23 cellular contexts compared by ENCODE assay signal in genomic region chr22:26893711-26894110, GRCh38.
DNase-seq lines count a peak whose midpoint lies in the region; ATAC-seq and TF ChIP-seq lines count a peak whose summit lies in the region.
"Had no signal": no experiment of that assay in that cellular context is flagged by ENCODE, and none has a peak within 500 bp of the region (broad histone marks: within the 10 kb centered on the region; RNA-seq: fewer than 3 reads in every experiment).

No MANE protein-coding gene starts in this region.

- DNase-seq in lung (ENCODE audit: low spot score) (peak; percentile 3), GM19240 (ENCODE audit: insufficient read length, low spot score) (no peak), T1000 (lab: John Stamatoyannopoulos, UW) (no peak)
- DNase-seq in activated CD4-positive, alpha-beta T cell treated with anti-CD3 and anti-CD28 coated beads for 4 hours: no peak
- DNase-seq: activated B cell treated with CpG ODN at 0.5 μM for 24 hours; activated T-cell treated with anti-CD3 and anti-CD28 coated beads, Interleukin-2, amount 50 U/mL, for 72 hours; dorsolateral prefrontal cortex; erythroblast; gastrocnemius medialis; left lung; PC-3; right lobe of liver; SIG-M5; stimulated activated CD4-positive, alpha-beta T cell treated with anti-CD3 and anti-CD28 coated beads, Interleukin-1b, Interleukin-23, amount 100 ng/mL, for 48 hours; stimulated activated naive CD4-positive, alpha-beta T cell had no signal

- H3K9me3 ChIP-seq in HUES48 (ENCODE audit: control insufficient read depth, insufficient read depth, low read length) (no peaks in the 10 kb centered on the region), lung (ENCODE audit: control insufficient read depth in 2 of 2, insufficient read depth in 1 of 2, low read length in 1 of 2) (peaks cover 0 to 5% of the 10 kb centered on the region in 2 donors), subcutaneous abdominal adipose tissue (ENCODE audit: control insufficient read depth in 5 of 5, low read length in 5 of 5) (peaks cover 0 to 2% (median 0%) of the 10 kb centered on the region in 5 donors)
- H3K9me3 ChIP-seq: breast epithelium, gastrocnemius medialis, left lung, pancreas, right lobe of liver, tibial nerve had no signal

- H3K9ac ChIP-seq in HUES48 (ENCODE audit: low read depth, low read length): no peak overlapping the region
- H3K9ac ChIP-seq in subcutaneous abdominal adipose tissue (ENCODE audit: low read length in 5 of 5): peak overlapping the region in 1 of 5 donors; percentile 21

- H3K4me3 ChIP-seq in HUES48 (ENCODE audit: low read depth, low read length) (no peak overlapping the region), lung (no peak overlapping the region), subcutaneous abdominal adipose tissue (ENCODE audit: low read depth in 1 of 5, low read length in 5 of 5) (no peak overlapping the region)
- H3K4me3 ChIP-seq: breast epithelium, dorsolateral prefrontal cortex, gastrocnemius medialis, left lung, pancreas, right lobe of liver, tibial nerve had no signal

- H3K36me3 ChIP-seq in HUES48 (ENCODE audit: control insufficient read depth, insufficient read depth, low read length) (no peaks in the 10 kb centered on the region), lung (ENCODE audit: control insufficient read depth in 2 of 2, insufficient read depth in 2 of 2, low read length in 2 of 2) (no peaks in the 10 kb centered on the region), subcutaneous abdominal adipose tissue (ENCODE audit: control insufficient read depth in 5 of 5, insufficient read depth in 5 of 5, low read length in 5 of 5) (no peaks in the 10 kb centered on the region)
- H3K36me3 ChIP-seq: breast epithelium, gastrocnemius medialis, left lung, pancreas, right lobe of liver, tibial nerve had no signal

- H3K9me3 Mint-ChIP-seq in brain: peaks cover 3 to 14% (median 5%) of the 10 kb centered on the region in 5 experiments
- H3K9me3 Mint-ChIP-seq: activated B cell treated with CpG ODN at 0.5 μM for 24 hours; activated T-cell treated with anti-CD3 and anti-CD28 coated beads, Interleukin-2, amount 50 U/mL, for 72 hours had no signal

- H3K27ac Mint-ChIP-seq in brain: peak overlapping the region; percentile 67 to 97 (median 89)
- H3K27ac Mint-ChIP-seq: activated B cell treated with CpG ODN at 0.5 μM for 24 hours; activated naive CD8-positive, alpha-beta T cell; activated T-cell treated with anti-CD3 and anti-CD28 coated beads, Interleukin-2, amount 50 U/mL, for 72 hours had no signal

- peak overlapping the region in 4 of 5 experiments; percentile 51 to 68 (median 63) for H3K4me3 Mint-ChIP-seq in brain
- H3K4me3 Mint-ChIP-seq: activated B cell treated with CpG ODN at 0.5 μM for 24 hours; activated naive CD8-positive, alpha-beta T cell; activated T-cell treated with anti-CD3 and anti-CD28 coated beads, Interleukin-2, amount 50 U/mL, for 72 hours had no signal

- H3K4me1 ChIP-seq in HUES48 (ENCODE audit: control insufficient read depth, insufficient read depth, low read length): peaks cover 24% of the 10 kb centered on the region
- peaks cover 0 to 10% of the 10 kb centered on the region in 2 donors for H3K4me1 ChIP-seq in lung (ENCODE audit: control insufficient read depth in 2 of 2, insufficient read depth in 2 of 2, low read length in 2 of 2)
- H3K4me1 ChIP-seq in subcutaneous abdominal adipose tissue (ENCODE audit: control insufficient read depth in 5 of 5, insufficient read depth in 5 of 5, low read length in 5 of 5): peaks cover 0 to 22% (median 18%) of the 10 kb centered on the region in 5 donors
- H3K4me1 ChIP-seq: breast epithelium, gastrocnemius medialis, right lobe of liver had no signal

- H3K27ac ChIP-seq in HUES48 (ENCODE audit: low read depth, low read length) (peak overlapping the region; percentile 26), lung (ENCODE audit: low read depth in 1 of 2, low read length in 1 of 2) (no peak overlapping the region), subcutaneous abdominal adipose tissue (ENCODE audit: low read depth, low read length) (peak overlapping the region; percentile 78)
- H3K27ac ChIP-seq: breast epithelium, dorsolateral prefrontal cortex, gastrocnemius medialis, right lobe of liver had no signal

- H3K27me3 Mint-ChIP-seq in brain: peaks cover 3% of the 10 kb centered on the region

- peaks cover 55% of the 10 kb centered on the region for H3K4me1 Mint-ChIP-seq in brain
- H3K4me1 Mint-ChIP-seq: activated B cell treated with CpG ODN at 0.5 μM for 24 hours had no signal

- H3K27me3 ChIP-seq in HUES48 (ENCODE audit: control insufficient read depth, insufficient read depth, low read length) (no peaks in the 10 kb centered on the region; the same call in 1 of the 2 replicates), lung (ENCODE audit: control insufficient read depth, insufficient read depth) (no peaks in the 10 kb centered on the region), subcutaneous abdominal adipose tissue (ENCODE audit: control insufficient read depth in 5 of 5, insufficient read depth in 4 of 5, low read length in 5 of 5) (no peaks in the 10 kb centered on the region)
- H3K27me3 ChIP-seq: breast epithelium, pancreas, right lobe of liver, tibial nerve had no signal

- 49 to 57% methylated on average over 3 of the region's 3 CpGs for WGBS in lung, 2 donors

- TF ChIP-seq CTCF in brain (conservative IDR thresholded peaks at IDR 0.05): no peak
- no peak for TF ChIP-seq CTCF in lung (IDR thresholded peaks at IDR 0.05; ENCODE audit: control extremely low read depth, extremely low read depth)

- ATAC-seq in lung (ENCODE audit: insufficient read depth, low FRiP score) (no peak), GM19328 (IDR thresholded peaks at IDR 0.05; ENCODE audit: unreplicated experiment) (no peak)
- ATAC-seq: activated T-cell treated with anti-CD3 and anti-CD28 coated beads, Interleukin-2, amount 50 U/mL, for 72 hours; gastrocnemius medialis; left lung; pancreas; PC-3; right lobe of liver had no signal

- peaks cover 5% of the 10 kb centered on the region for H3K36me3 Mint-ChIP-seq in brain

Comparison
In these comparisons a context has a peak if more than half of its experiments do, and no peak if none do; other contexts are left out.
1. H3K27ac ChIP-seq: peak in HUES48 (single experiment) and subcutaneous abdominal adipose tissue (single experiment); none in lung (0 of 2).